ENCODE assay signal across 8 cellular contexts in the genomic region with DNA sequence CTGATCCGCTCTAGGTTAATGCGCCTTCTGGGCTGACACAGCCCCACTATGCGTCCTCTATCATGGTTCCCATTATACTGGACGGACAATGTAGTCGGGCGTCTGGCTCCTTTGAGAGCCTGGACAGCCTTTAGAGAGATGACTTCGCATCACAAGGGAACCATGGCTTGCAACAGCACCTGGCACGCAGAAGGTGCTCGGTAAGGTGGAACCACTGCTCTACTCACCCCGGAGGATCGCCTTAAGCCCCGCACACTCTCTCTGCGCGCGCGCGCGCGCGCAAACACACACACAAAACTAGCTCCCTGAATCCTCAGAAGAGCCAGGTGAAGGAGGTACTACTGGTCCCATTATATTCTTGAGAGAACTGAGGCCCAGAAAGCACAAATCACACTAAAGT. TPM values are rescaled to one million over a fixed set of nuclear protein-coding genes. Genes with fewer than 3 reads are reported as not detected.
DNase-seq lines count a peak whose midpoint lies in the region; ATAC-seq and TF ChIP-seq lines count a peak whose summit lies in the region.

No MANE protein-coding gene starts in this region.

- intact Hi-C loops in esophagus squamous epithelium (cut with DNase I), result no loop called here
- intact Hi-C loops in psoas muscle (cut with DNase I), result loop anchor here in 1 of 2 donors (5.0 kb wide), 1 partner anchor 35 kb away; no protein-coding TSS in a partner anchor

- H2AFZ ChIP-seq in DND-41 (ENCODE audit: low read depth, low read length), result no peak overlapping the region

- 66 to 74% methylated on average over 8 to 15 of the region's 20 CpGs for WGBS in esophagus squamous epithelium, 2 donors
- WGBS in psoas muscle, 3 donors, result 48 to 58% (median 53%) methylated on average over 20 of the region's 20 CpGs

- TF ChIP-seq CTCF in DND-41 (IDR thresholded peaks at IDR 0.05; ENCODE audit: borderline replicate concordance, extremely low read depth, low read length, poor library complexity, severe bottlenecking), result no peak
- TF ChIP-seq CTCF in RWPE2 (IDR thresholded peaks at IDR 0.05; ENCODE audit: poor library complexity, severe bottlenecking), result no peak
- no peak for TF ChIP-seq CTCF in esophagus squamous epithelium (IDR thresholded peaks at IDR 0.05)
- no peak for TF ChIP-seq CTCF in psoas muscle (IDR thresholded peaks at IDR 0.05)

- ATAC-seq in DND-41 (ENCODE audit: insufficient read depth, low read depth), result no peak
- no peak for ATAC-seq in RWPE2 (ENCODE audit: low read depth)
- peak in 2 of 4 donors; percentile 10 to 11 for ATAC-seq in psoas muscle
- ATAC-seq in HG03196 (IDR thresholded peaks at IDR 0.05; ENCODE audit: unreplicated experiment), result no peak

- H3K9ac ChIP-seq in DND-41 (ENCODE audit: low read depth, low read length), result no peak overlapping the region

- DNase-seq in DND-41 (no peak), RWPE2 (ENCODE audit: low spot score) (no peak), esophagus squamous epithelium (lab: John Stamatoyannopoulos, UW) (no peak), psoas muscle (no peak), iPS-NIHi11 (ENCODE audit: low spot score) (no peak), 8988T (no peak), COR-L47 (lab: John Stamatoyannopoulos, UW) (no peak)

- H3K4me1 ChIP-seq in DND-41 (ENCODE audit: insufficient read depth, low read length), result peaks cover 24% of the 10 kb centered on the region
- H3K4me1 ChIP-seq in RWPE2 (ENCODE audit: insufficient read depth, poor library complexity, severe bottlenecking), result peaks cover 4% of the 10 kb centered on the region
- H3K4me1 ChIP-seq in esophagus squamous epithelium, result peaks cover 9 to 48% (median 18%) of the 10 kb centered on the region in 3 donors
- no peaks in the 10 kb centered on the region for H3K4me1 ChIP-seq in psoas muscle

- peak overlapping the region; percentile 93; the same call in 1 of the 2 replicates for H3K4me2 ChIP-seq in DND-41 (ENCODE audit: insufficient read depth, low read length)

- H3K36me3 ChIP-seq in DND-41 (ENCODE audit: insufficient read depth, low read length) (peaks cover 9% of the 10 kb centered on the region; the same call in 1 of the 2 replicates), RWPE2 (ENCODE audit: low read depth) (peaks cover 6% of the 10 kb centered on the region; the same call in 1 of the 2 replicates), esophagus squamous epithelium (peaks cover 0 to 4% (median 0%) of the 10 kb centered on the region in 3 donors), psoas muscle (ENCODE audit: insufficient read depth in 1 of 2, low read depth in 1 of 2) (peaks cover 0 to 5% of the 10 kb centered on the region in 2 donors)

- H3K27me3 ChIP-seq in DND-41 (ENCODE audit: insufficient read depth, low read length, poor library complexity), result no peaks in the 10 kb centered on the region
- H3K27me3 ChIP-seq in RWPE2 (ENCODE audit: insufficient read depth, poor library complexity, severe bottlenecking), result no peaks in the 10 kb centered on the region
- H3K27me3 ChIP-seq in esophagus squamous epithelium, result no peaks in the 10 kb centered on the region
- H3K27me3 ChIP-seq in psoas muscle (ENCODE audit: insufficient read depth in 3 of 3, low read length in 2 of 3), result no peaks in the 10 kb centered on the region

- H3K9me3 ChIP-seq in DND-41 (ENCODE audit: insufficient read depth, low read length, severe bottlenecking) (no peaks in the 10 kb centered on the region), RWPE2 (ENCODE audit: severe bottlenecking) (no peaks in the 10 kb centered on the region), esophagus squamous epithelium (no peaks in the 10 kb centered on the region), psoas muscle (no peaks in the 10 kb centered on the region)

- TF ChIP-seq POLR2A in esophagus squamous epithelium (IDR thresholded peaks at IDR 0.05), result no peak

- H3K79me2 ChIP-seq in DND-41 (ENCODE audit: insufficient read depth, low read length), result no peaks in the 10 kb centered on the region

- H4K20me1 ChIP-seq in DND-41 (ENCODE audit: insufficient read depth, low read length), result 0 out of 2 replicates have a peak, but pooled peaks cover 4% of the 10 kb centered on the region

- H3K4me3 ChIP-seq in DND-41 (ENCODE audit: low read depth in 1 of 2, low read length in 2 of 2) (no peak overlapping the region), RWPE2 (ENCODE audit: severe bottlenecking) (no peak overlapping the region), esophagus squamous epithelium (peak overlapping the region in 3 of 4 donors; percentile 61 to 72 (median 70)), psoas muscle (peak overlapping the region; percentile 70)

- H3K27ac ChIP-seq in DND-41 (ENCODE audit: low read length) (no peak overlapping the region), RWPE2 (ENCODE audit: poor library complexity, severe bottlenecking) (peak overlapping the region; percentile 51), esophagus squamous epithelium (peak overlapping the region; percentile 69 to 89 (median 86)), psoas muscle (no peak overlapping the region)

RNA-seq across cellular contexts. Expression of a gene that starts 7.1 kb away (rescaled TPM):
- 1 to 10 TPM in 3 of 4 donors, under 1 TPM in 1; 0.80 to 8.4 (median 2.7) TPM for total RNA-seq in esophagus squamous epithelium
- total RNA-seq in psoas muscle, result 1 to 10 TPM; 1.9 to 2.9 (median 2.3) TPM
- polyA plus RNA-seq in psoas muscle, result 1 to 10 TPM; 2.3 to 3.1 (median 3.0) TPM

RNA-seq across cellular contexts. Expression of a gene that starts 8.9 kb away (rescaled TPM):
- total RNA-seq in esophagus squamous epithelium, result 10 to 100 TPM; 19.5 to 25.9 (median 22.7) TPM
- total RNA-seq in psoas muscle, result 10 to 100 TPM in 2 of 4 donors, 1 to 10 TPM in 2; 7.6 to 10.8 (median 10.4) TPM
- 10 to 100 TPM; 10.2 to 23.3 (median 21.2) TPM for polyA plus RNA-seq in psoas muscle

RNA-seq across cellular contexts. Expression of a gene that starts 15.1 kb away (rescaled TPM):
- total RNA-seq in esophagus squamous epithelium (under 1 TPM in 1 of 4 donors, not detected in 3; 0.70 TPM), psoas muscle (not detected)
- not detected for polyA plus RNA-seq in psoas muscle

RNA-seq across cellular contexts. Expression of a gene that starts 40.3 kb away (rescaled TPM):
- total RNA-seq in esophagus squamous epithelium (100 to 1,000 TPM; 202 to 400 (median 287) TPM), psoas muscle (100 to 1,000 TPM; 354 to 507 (median 439) TPM)
- polyA plus RNA-seq in psoas muscle, result 100 to 1,000 TPM; 254 to 469 (median 365) TPM

RNA-seq across cellular contexts. Expression of a gene that starts 50.7 kb away (rescaled TPM):
- total RNA-seq in esophagus squamous epithelium (10 to 100 TPM; 24.9 to 72.9 (median 51.1) TPM), psoas muscle (10 to 100 TPM; 45.2 to 85.0 (median 62.6) TPM)
- polyA plus RNA-seq in psoas muscle, result 100 to 1,000 TPM in 1 of 3 donors, 10 to 100 TPM in 2; 65.6 to 136 (median 82.0) TPM

Comparison
In these comparisons a context has a peak if more than half of its experiments do, and no peak if none do; other contexts are left out.
1. H3K27ac ChIP-seq: peak in RWPE2 (single experiment) and esophagus squamous epithelium (4 of 4); none in DND-41 (single experiment) and psoas muscle (single experiment).
2. H3K4me3 ChIP-seq: peak in esophagus squamous epithelium (3 of 4) and psoas muscle (single experiment); none in DND-41 (0 of 2) and RWPE2 (single experiment).